In the genomic region with DNA sequence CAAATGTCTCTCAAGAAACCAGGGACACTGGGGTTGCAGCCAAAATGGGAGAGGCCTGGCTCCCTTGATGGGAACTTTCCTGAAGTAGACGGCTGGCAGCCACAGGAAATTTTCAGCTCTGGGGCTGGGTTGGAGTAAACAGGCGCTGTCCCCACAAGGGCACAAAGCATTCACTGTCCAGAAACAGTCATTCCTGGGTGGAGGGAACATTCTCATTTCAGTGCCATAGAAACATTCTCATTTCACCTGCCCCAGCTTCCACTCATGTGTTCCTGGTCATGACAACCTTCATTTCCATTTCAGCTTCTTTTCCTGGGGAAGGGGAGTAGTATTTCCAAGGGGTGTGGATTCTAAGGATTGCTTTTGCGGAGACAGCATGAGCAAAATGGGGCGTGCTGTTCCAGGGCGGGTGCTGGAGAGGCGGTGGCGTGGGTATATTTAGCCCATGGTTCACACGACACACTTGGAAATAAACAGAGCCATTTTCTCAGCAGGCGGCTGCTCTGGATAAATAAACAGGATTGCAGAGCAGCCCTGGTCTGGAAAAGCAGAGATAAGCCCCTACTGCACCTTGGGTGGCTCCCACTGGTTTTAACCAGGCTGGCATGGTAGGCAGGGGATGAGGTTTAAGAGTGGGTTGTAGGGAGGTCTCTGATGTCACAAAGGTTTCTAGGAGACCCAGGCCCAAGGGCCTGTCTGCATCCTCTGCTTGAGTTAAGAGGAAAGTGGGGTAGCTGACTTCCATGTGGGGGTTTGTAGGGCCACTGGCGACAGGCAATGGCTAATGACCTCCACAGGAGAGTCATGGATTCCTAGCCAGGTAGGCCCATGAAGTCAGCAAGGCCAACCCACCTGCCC, we compare ENCODE assay signal across 1 cellular context.
TF ChIP-seq lines count a peak whose summit lies in the region.

No MANE protein-coding gene starts in this region.

TF ChIP-seq in HEK293, 187 proteins besides CTCF, POLR2A, EP300 and RAD21 (continued from another document):
- TF ChIP-seq TSHZ1 (tag by site-specific recombination; IDR thresholded peaks at IDR 0.05; ENCODE audit: borderline replicate concordance) (no peak), ZBTB8A (tag by site-specific recombination; IDR thresholded peaks at IDR 0.05) (peak; percentile 88), TRIM28 (IDR thresholded peaks at IDR 0.05; ENCODE audit: borderline replicate concordance, low read length) (0 out of 2 replicates have a peak, but pooled peaks have one; percentile 38), KLF10 (tag by site-specific recombination; IDR thresholded peaks at IDR 0.05) (peak; percentile 63), ZNF670 (tag by site-specific recombination; IDR thresholded peaks at IDR 0.05; ENCODE audit: low read depth) (no peak), ZEB2 (tag by site-specific recombination; IDR thresholded peaks at IDR 0.05) (peak; percentile 78), ZNF398 (tag by site-specific recombination; IDR thresholded peaks at IDR 0.05) (peak; percentile 51; the same call in 1 of the 2 replicates), ZNF785 (tag by site-specific recombination; IDR thresholded peaks at IDR 0.05) (no peak), ZNF335 (tag by site-specific recombination; conservative IDR thresholded peaks at IDR 0.05) (0 out of 2 replicates have a peak, but pooled peaks have one; percentile 17), ZNF302 (tag by site-specific recombination; IDR thresholded peaks at IDR 0.05; ENCODE audit: low read depth) (no peak), ZBTB17 (tag by site-specific recombination; IDR thresholded peaks at IDR 0.05) (peak; percentile 96), ZNF518A (tag by site-specific recombination; conservative IDR thresholded peaks at IDR 0.05; ENCODE audit: low read depth) (no peak), ZBTB48 (tag by site-specific recombination; IDR thresholded peaks at IDR 0.05) (no peak), ZNF394 (tag by site-specific recombination; IDR thresholded peaks at IDR 0.05; ENCODE audit: borderline replicate concordance) (peak; percentile 40; the same call in 1 of the 2 replicates), ZNF37A (tag by site-specific recombination; IDR thresholded peaks at IDR 0.05) (no peak), ZNF184 (tag by site-specific recombination; IDR thresholded peaks at IDR 0.05) (no peak), ZNF600 (tag by site-specific recombination; IDR thresholded peaks at IDR 0.05) (peak; percentile 98), ZBTB20 (tag by site-specific recombination; IDR thresholded peaks at IDR 0.05) (peak; percentile 72; the same call in 1 of the 2 replicates), KLF7 (tag by site-specific recombination; IDR thresholded peaks at IDR 0.05; ENCODE audit: borderline replicate concordance) (peak; percentile 90; the same call in 1 of the 2 replicates), ZNF843 (tag by site-specific recombination; IDR thresholded peaks at IDR 0.05) (peak; percentile 81), INSM2 (tag by site-specific recombination; IDR thresholded peaks at IDR 0.05) (peak; percentile 33; the same call in 1 of the 2 replicates), ZNF558 (tag by site-specific recombination; IDR thresholded peaks at IDR 0.05) (no peak), PRDM4 (tag by site-specific recombination; IDR thresholded peaks at IDR 0.05) (peak; percentile 68), GLIS2 (tag by site-specific recombination; IDR thresholded peaks at IDR 0.05) (peak; percentile 36; the same call in 1 of the 2 replicates), ZNF596 (tag by site-specific recombination; IDR thresholded peaks at IDR 0.05) (peak; percentile 58), ZFHX2 (tag by site-specific recombination; conservative IDR thresholded peaks at IDR 0.05) (peak; percentile 84), ZNF692 (tag by site-specific recombination; IDR thresholded peaks at IDR 0.05) (peak; percentile 55; the same call in 1 of the 2 replicates)
- TF ChIP-seq, protein P1, sequence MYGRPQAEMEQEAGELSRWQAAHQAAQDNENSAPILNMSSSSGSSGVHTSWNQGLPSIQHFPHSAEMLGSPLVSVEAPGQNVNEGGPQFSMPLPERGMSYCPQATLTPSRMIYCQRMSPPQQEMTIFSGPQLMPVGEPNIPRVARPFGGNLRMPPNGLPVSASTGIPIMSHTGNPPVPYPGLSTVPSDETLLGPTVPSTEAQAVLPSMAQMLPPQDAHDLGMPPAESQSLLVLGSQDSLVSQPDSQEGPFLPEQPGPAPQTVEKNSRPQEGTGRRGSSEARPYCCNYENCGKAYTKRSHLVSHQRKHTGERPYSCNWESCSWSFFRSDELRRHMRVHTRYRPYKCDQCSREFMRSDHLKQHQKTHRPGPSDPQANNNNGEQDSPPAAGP (tag by site-specific recombination; IDR thresholded peaks at IDR 0.05) = peak; percentile 94
TF ChIP-seq in HEK293: peak in this region for 48.
